Comparison of ENCODE assay signal across 14 cellular contexts in the genomic region with DNA sequence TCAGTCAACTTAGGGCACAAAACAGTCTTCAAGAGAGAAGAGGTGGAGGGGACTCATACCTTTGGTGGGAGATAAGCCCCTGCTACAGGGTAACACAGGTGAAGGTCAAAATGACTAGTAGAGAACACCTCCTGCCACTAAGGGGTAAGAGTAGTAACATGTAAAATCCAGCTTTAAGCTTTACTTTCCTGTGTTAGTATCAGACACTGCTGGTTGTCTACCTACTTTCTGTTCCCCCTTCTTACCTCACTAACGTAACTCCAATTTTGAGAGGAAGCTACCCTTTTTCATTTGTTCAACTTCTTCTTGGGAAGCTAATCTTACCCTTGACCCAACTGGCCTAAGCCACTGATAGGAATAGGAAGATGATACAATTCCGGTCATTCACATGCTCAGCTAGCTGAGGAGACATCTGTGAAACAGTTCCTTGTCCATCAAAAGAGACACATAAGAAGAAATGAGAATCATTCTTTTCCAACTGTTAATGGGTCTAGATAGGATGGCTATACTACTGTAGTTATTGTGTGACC.
"Had no signal": no experiment of that assay in that cellular context is flagged by ENCODE, and none has a peak within 500 bp of the region (broad histone marks: within the 10 kb centered on the region; RNA-seq: fewer than 3 reads in every experiment).

No MANE protein-coding gene starts in this region.

- H3K27me3 ChIP-seq: colonic mucosa, left lung, right atrium auricular region, testis had no signal

- H3K36me3 ChIP-seq: colonic mucosa, left lung, right atrium auricular region had no signal

- H3K4me3 ChIP-seq: colonic mucosa, left lung, right atrium auricular region, skin epidermis, testis had no signal

- ATAC-seq: activated CD8-positive, alpha-beta memory T cell treated with anti-CD3 and anti-CD28 coated beads, Interleukin-2, amount 10 ng/mL, durations not matched to agents 7 days and 5 days; foreskin keratinocyte; left lung; stimulated activated naive CD8-positive, alpha-beta T cell treated with anti-CD3 and anti-CD28 coated beads, Interleukin-15, amount 100 ng/mL, for 72 hours had no signal

- H3K4me1 ChIP-seq: colonic mucosa, foreskin keratinocyte, left lung, right atrium auricular region, testis had no signal

- H3K27ac ChIP-seq: colonic mucosa, foreskin keratinocyte, left lung, right atrium auricular region, skin epidermis, testis had no signal

- H3K9me3 ChIP-seq: colonic mucosa, left lung, right atrium auricular region, testis had no signal

- DNase-seq: activated B cell treated with CpG ODN at 0.5 μM for 24 hours; activated CD4-positive, alpha-beta memory T cell treated with anti-CD3 and anti-CD28 coated beads for 36 hours; activated CD4-positive, alpha-beta T cell treated with anti-CD3 and anti-CD28 coated beads for 4 hours; activated CD8-positive, alpha-beta memory T cell treated with anti-CD3 and anti-CD28 coated beads, Interleukin-2, amount 10 ng/mL, durations not matched to agents 7 days and 5 days; activated naive CD4-positive, alpha-beta T cell; colonic mucosa; left lung; mammary epithelial cell; stimulated activated CD4-positive, alpha-beta T cell treated with anti-CD3 and anti-CD28 coated beads, Interleukin-2, amount 100 ng/mL, for 48 hours; stimulated activated naive CD8-positive, alpha-beta T cell treated with anti-CD3 and anti-CD28 coated beads, Interleukin-15, amount 100 ng/mL, for 72 hours; testis had no signal
